Comparison of ENCODE assay signal across 8 cellular contexts in the genomic region with DNA sequence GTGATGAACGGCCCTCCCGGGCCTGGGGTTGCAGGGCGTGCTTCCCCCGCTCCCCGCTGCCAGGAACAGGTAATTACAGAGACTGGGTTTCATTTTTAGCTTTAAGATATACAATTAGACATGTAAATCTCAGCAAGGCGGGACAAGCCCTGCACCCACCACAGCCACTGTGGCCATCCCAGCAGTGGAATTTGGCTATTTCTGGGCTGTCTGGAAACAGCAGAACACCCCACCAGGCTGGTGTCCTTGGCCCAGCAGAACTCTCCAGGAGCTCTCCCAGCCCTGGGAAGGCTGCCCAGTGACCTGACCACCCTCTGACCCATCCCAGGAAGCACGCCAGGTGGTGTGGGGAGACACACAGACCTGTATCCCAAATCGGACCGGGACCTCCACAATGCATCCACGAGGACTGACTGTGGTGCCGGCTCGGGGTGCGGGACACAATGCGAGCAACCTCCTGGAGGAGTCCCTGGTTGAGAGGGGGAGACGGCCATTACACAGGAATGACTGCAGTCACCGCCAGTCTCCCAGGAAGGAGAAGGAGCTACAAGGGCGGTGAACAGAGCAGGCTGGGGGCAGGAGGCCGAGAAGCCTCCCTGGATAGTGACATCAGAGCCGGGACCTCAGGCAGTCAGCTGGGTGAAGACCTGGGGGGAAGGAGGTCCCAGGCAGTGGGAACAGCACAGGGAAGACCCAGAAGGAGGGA. TPM values are rescaled to one million over a fixed set of nuclear protein-coding genes. Genes with fewer than 3 reads are reported as not detected.
DNase-seq lines count a peak whose midpoint lies in the region; ATAC-seq and TF ChIP-seq lines count a peak whose summit lies in the region.

No MANE protein-coding gene starts in this region.

- H3K9me3 Mint-ChIP-seq in CD8-positive, alpha-beta memory T cell, result no peaks in the 10 kb centered on the region
- H3K9me3 Mint-ChIP-seq in effector memory CD8-positive, alpha-beta T cell, result no peaks in the 10 kb centered on the region

- no peak overlapping the region for H2AFZ ChIP-seq in OCI-LY1 (ENCODE audit: low read length)

- H3K27ac ChIP-seq in CD8-positive, alpha-beta memory T cell (ENCODE audit: low read depth, low read length), result no peak overlapping the region
- H3K27ac ChIP-seq in OCI-LY1 (ENCODE audit: low read depth, low read length, poor library complexity, severe bottlenecking) (peak overlapping the region; percentile 24), rectal smooth muscle tissue (ENCODE audit: low read depth, low read length) (peak overlapping the region; percentile 98)

- H3F3A ChIP-seq in OCI-LY1 (ENCODE audit: insufficient read depth, low read length), result no peaks in the 10 kb centered on the region

- POLR2A ChIA-PET in CD8-positive, alpha-beta memory T cell (lab: Charles Lee), result interaction anchor here (0.5 to 1.0 kb wide), 3 partner anchors 14 to 47 kb away, joined by 3 to 5 read pairs (median 4); no protein-coding TSS in a partner anchor

- CTCF ChIA-PET in CD8-positive, alpha-beta memory T cell (lab: Charles Lee), result interaction anchor here (27.7 kb wide), 1 partner anchor 68 kb away, joined by 485 read pairs; no protein-coding TSS in a partner anchor

- no peaks in the 10 kb centered on the region for H3K9me3 ChIP-seq in CD8-positive, alpha-beta memory T cell (ENCODE audit: low read length)
- no peaks in the 10 kb centered on the region for H3K9me3 ChIP-seq in OCI-LY1 (ENCODE audit: low read length)

- H3K4me3 Mint-ChIP-seq in CD8-positive, alpha-beta memory T cell, result peak overlapping the region in 6 of 7 donors; percentile 20 to 87 (median 42)
- H3K4me3 Mint-ChIP-seq in effector memory CD8-positive, alpha-beta T cell, result peak overlapping the region; percentile 53 to 54

- H3K36me3 ChIP-seq in CD8-positive, alpha-beta memory T cell (ENCODE audit: insufficient read depth, low read length), result no peaks in the 10 kb centered on the region
- peaks cover 25% of the 10 kb centered on the region for H3K36me3 ChIP-seq in OCI-LY1 (ENCODE audit: insufficient read depth, low read length)
- H3K36me3 ChIP-seq in rectal smooth muscle tissue (ENCODE audit: control insufficient read depth, insufficient read depth, low read length), result no peaks in the 10 kb centered on the region

- DNase-seq in CD8-positive, alpha-beta memory T cell, result no peak
- DNase-seq in effector memory CD8-positive, alpha-beta T cell, result no peak
- DNase-seq in NCI-H524 (lab: John Stamatoyannopoulos, UW) (no peak), OCI-M2 (lab: John Stamatoyannopoulos, UW; ENCODE audit: unreplicated experiment) (no peak)

- peak overlapping the region; percentile 56 to 90 (median 80) for H3K27ac Mint-ChIP-seq in CD8-positive, alpha-beta memory T cell
- H3K27ac Mint-ChIP-seq in effector memory CD8-positive, alpha-beta T cell, result peak overlapping the region; percentile 71 to 95

- H3K4me3 ChIP-seq in CD8-positive, alpha-beta memory T cell (ENCODE audit: low read length), result peak overlapping the region; percentile 3
- H3K4me3 ChIP-seq in OCI-LY1 (ENCODE audit: low read depth, low read length, poor library complexity, severe bottlenecking) (no peak overlapping the region), rectal smooth muscle tissue (ENCODE audit: low read length) (peak overlapping the region; percentile 12)

- H3K36me3 Mint-ChIP-seq in CD8-positive, alpha-beta memory T cell, result peaks cover 0 to 77% (median 5%) of the 10 kb centered on the region in 3 donors
- peaks cover 47% of the 10 kb centered on the region for H3K36me3 Mint-ChIP-seq in effector memory CD8-positive, alpha-beta T cell (ENCODE audit: insufficient read depth)

- no peak for ATAC-seq in effector memory CD8-positive, alpha-beta T cell (replicated peaks)
- ATAC-seq in GM21825 (IDR thresholded peaks at IDR 0.05; ENCODE audit: unreplicated experiment), result no peak
- ATAC-seq in GM19328 (IDR thresholded peaks at IDR 0.05; ENCODE audit: unreplicated experiment), result no peak

- no peaks in the 10 kb centered on the region for H3K27me3 Mint-ChIP-seq in CD8-positive, alpha-beta memory T cell
- H3K27me3 Mint-ChIP-seq in effector memory CD8-positive, alpha-beta T cell, result no peaks in the 10 kb centered on the region

- peaks cover 73% of the 10 kb centered on the region for H3K79me2 ChIP-seq in OCI-LY1 (ENCODE audit: insufficient read depth, low read length)

- no peaks in the 10 kb centered on the region for H3K27me3 ChIP-seq in CD8-positive, alpha-beta memory T cell (ENCODE audit: insufficient read depth, low read length, poor library complexity, severe bottlenecking)
- no peaks in the 10 kb centered on the region for H3K27me3 ChIP-seq in OCI-LY1 (ENCODE audit: insufficient read depth, low read length)
- no peaks in the 10 kb centered on the region for H3K27me3 ChIP-seq in rectal smooth muscle tissue (ENCODE audit: control insufficient read depth, insufficient read depth, low read length)

- H3K4me1 ChIP-seq in CD8-positive, alpha-beta memory T cell (ENCODE audit: insufficient read depth, low read length), result peaks cover 100% of the 10 kb centered on the region
- H3K4me1 ChIP-seq in OCI-LY1 (ENCODE audit: insufficient read depth, low read length, severe bottlenecking) (peaks cover 54% of the 10 kb centered on the region), rectal smooth muscle tissue (ENCODE audit: control insufficient read depth, insufficient read depth, low read length) (peaks cover 70% of the 10 kb centered on the region)

- H3K4me1 Mint-ChIP-seq in CD8-positive, alpha-beta memory T cell, result peaks cover 92 to 99% (median 98%) of the 10 kb centered on the region in 3 donors
- H3K4me1 Mint-ChIP-seq in effector memory CD8-positive, alpha-beta T cell (ENCODE audit: low read depth in 2 of 2), result peaks cover 73 to 88% of the 10 kb centered on the region in 2 donors

- no peaks in the 10 kb centered on the region for H4K20me1 ChIP-seq in OCI-LY1 (ENCODE audit: insufficient read depth, low read length)

- H3K9ac ChIP-seq in OCI-LY1 (ENCODE audit: low read length) (peak overlapping the region; percentile 5; the same call in 1 of the 2 replicates), rectal smooth muscle tissue (ENCODE audit: low read length) (no peak overlapping the region)

- peak overlapping the region; percentile 15; the same call in 1 of the 2 replicates for H3K4me2 ChIP-seq in OCI-LY1 (ENCODE audit: low read length)

- H3K9me2 ChIP-seq in OCI-LY1 (ENCODE audit: low read depth, low read length), result no peaks in the 10 kb centered on the region

- no peak for TF ChIP-seq CTCF in OCI-LY1 (IDR thresholded peaks at IDR 0.05; ENCODE audit: low read length)

RNA-seq across cellular contexts. Expression of gene EEIG1, which starts 17.3 kb away (rescaled TPM):
- 10 to 100 TPM; 82.2 to 93.3 TPM for total RNA-seq in CD8-positive, alpha-beta memory T cell
- 167 TPM for polyA plus RNA-seq in CD8-positive, alpha-beta memory T cell

RNA-seq across cellular contexts. Expression of gene DPM2, which starts 25.9 kb away (rescaled TPM):
- 10 to 100 TPM; 73.8 to 75.5 TPM for total RNA-seq in CD8-positive, alpha-beta memory T cell
- polyA plus RNA-seq in CD8-positive, alpha-beta memory T cell, result 52.2 TPM

RNA-seq across cellular contexts. Expression of gene PIP5KL1, which starts 32.9 kb away (rescaled TPM):
- total RNA-seq in CD8-positive, alpha-beta memory T cell, result 1 to 10 TPM; 1.4 to 2.5 TPM
- polyA plus RNA-seq in CD8-positive, alpha-beta memory T cell, result 0.89 TPM

RNA-seq across cellular contexts. Expression of gene ST6GALNAC4, which starts 46.7 kb away (rescaled TPM):
- 10 to 100 TPM; 32.9 to 43.2 TPM for total RNA-seq in CD8-positive, alpha-beta memory T cell
- 28.7 TPM for polyA plus RNA-seq in CD8-positive, alpha-beta memory T cell
